ENCODE assay signal across 37 cellular contexts in genomic region chr2:99260184-99260583, GRCh38. TPM values are rescaled to one million over a fixed set of nuclear protein-coding genes. Genes with fewer than 3 reads are reported as not detected.
"Had no signal": no experiment of that assay in that cellular context is flagged by ENCODE, and none has a peak within 500 bp of the region (broad histone marks: within the 10 kb centered on the region; RNA-seq: fewer than 3 reads in every experiment).

No MANE protein-coding gene starts in this region.

- H3K27me3 ChIP-seq: MG63 had no signal

- H3K9me3 ChIP-seq: MG63 had no signal

- H3K4me3 ChIP-seq: MG63 had no signal

- DNase-seq: MG63, MM.1S, NCI-H1048, NCI-H1092, NCI-H1092 treated with DMSO at 0.1 percent for 48 hours, NCI-H1105, NCI-H1105 treated with DMSO at 0.1 percent for 48 hours, NCI-H1417, NCI-H1417 treated with DMSO at 0.1 percent for 48 hours, NCI-H1436, NCI-H1436 treated with DMSO at 0.1 percent for 48 hours, NCI-H146, NCI-H1694, NCI-H1694 treated with DMSO at 0.1 percent for 48 hours, NCI-H187, NCI-H187 treated with DMSO at 0.1 percent for 48 hours, NCI-H1930, NCI-H2029, NCI-H2029 treated with DMSO at 0.1 percent for 48 hours, NCI-H2081, NCI-H2081 treated with DMSO at 0.1 percent for 48 hours, NCI-H2107, NCI-H2171, NCI-H2171 treated with DMSO at 0.1 percent for 48 hours, NCI-H2227 treated with DMSO at 0.1 percent for 48 hours, NCI-H226, NCI-H345, NCI-H446, NCI-H446 treated with DMSO at 0.1 percent for 48 hours, NCI-H510A, NCI-H510A treated with DMSO at 0.1 percent for 48 hours, NCI-H524, NCI-H524 treated with DMSO at 0.1 percent for 48 hours, NCI-H526, NCI-H526 treated with DMSO at 0.1 percent for 48 hours had no signal

- H3K36me3 ChIP-seq: MG63 had no signal

RNA-seq across cellular contexts. Expression of gene LYG2, which starts 4.7 kb away (rescaled TPM):
- total RNA-seq: MCF 10A, NCI-H460 had no signal
